Comparison of ENCODE assay signal across 14 cellular contexts in genomic region chr7:85039196-85039923, GRCh38.
DNase-seq lines count a peak whose midpoint lies in the region; ATAC-seq lines count a peak whose summit lies in the region.
"Had no signal": no experiment of that assay in that cellular context is flagged by ENCODE, and none has a peak within 500 bp of the region (broad histone marks: within the 10 kb centered on the region; RNA-seq: fewer than 3 reads in every experiment).

No MANE protein-coding gene starts in this region.

- H2BK120ac ChIP-seq in mesenchymal stem cell (ENCODE audit: low read depth, low read length): no peak overlapping the region

- DNase-seq in HUDEP-2 (lab: John Stamatoyannopoulos, UW; ENCODE audit: unreplicated experiment in 76 of 76): no peak
- no peak for DNase-seq in NCI-H748 treated with DMSO at 0.1 percent for 48 hours (lab: John Stamatoyannopoulos, UW)
- DNase-seq in mesenchymal stem cell: no peak
- no peak for DNase-seq in pons (ENCODE audit: low spot score)
- DNase-seq: GOT3, left colon, NCI-H2171 treated with DMSO at 0.1 percent for 48 hours, T1000 had no signal

- H3K27me3 ChIP-seq in mesenchymal stem cell (ENCODE audit: control insufficient read depth in 1 of 2, insufficient read depth in 1 of 2, low read length in 2 of 2): no peaks in the 10 kb centered on the region
- H3K27me3 ChIP-seq: BLaER1 treated with 17β-estradiol and CSF1 and Interleukin-3, amounts not matched to agents 10 nM and 100 nM had no signal

- H2BK5ac ChIP-seq in mesenchymal stem cell (ENCODE audit: low read depth, low read length, poor library complexity, severe bottlenecking): no peak overlapping the region

- no peak overlapping the region for H3K4me2 ChIP-seq in mesenchymal stem cell (ENCODE audit: low read length, poor library complexity, severe bottlenecking)

- WGBS in mesenchymal stem cell: 94% methylated on average over 8 of the region's 11 CpGs

- no peak overlapping the region for H3K14ac ChIP-seq in mesenchymal stem cell (ENCODE audit: low read length in 2 of 2)

- no peak overlapping the region for H3K9ac ChIP-seq in mesenchymal stem cell (ENCODE audit: low read length)
- H3K9ac ChIP-seq: BLaER1 treated with 17β-estradiol and CSF1 and Interleukin-3, amounts not matched to agents 10 nM and 100 nM had no signal

- ATAC-seq in GM18519 (IDR thresholded peaks at IDR 0.05; ENCODE audit: low FRiP score, unreplicated experiment) (peak; percentile 88), GM21390 (IDR thresholded peaks at IDR 0.05; ENCODE audit: unreplicated experiment) (peak; percentile 86), HG02973 (IDR thresholded peaks at IDR 0.05; ENCODE audit: unreplicated experiment) (peak; percentile 98), HG03575 (IDR thresholded peaks at IDR 0.05; ENCODE audit: extremely low read depth, insufficient number of reproducible peaks, low FRiP score, unreplicated experiment) (peak; percentile 90)
- ATAC-seq: K562, left colon had no signal

- H3K79me1 ChIP-seq in mesenchymal stem cell (replicated peaks; ENCODE audit: low read length, poor library complexity, severe bottlenecking): no peaks in the 10 kb centered on the region

- H3K36me3 ChIP-seq in mesenchymal stem cell (ENCODE audit: control insufficient read depth in 1 of 2, insufficient read depth in 2 of 2, low read depth in 1 of 2, low read length in 2 of 2): no peaks in the 10 kb centered on the region
- H3K36me3 ChIP-seq: BLaER1 treated with 17β-estradiol and CSF1 and Interleukin-3, amounts not matched to agents 10 nM and 100 nM had no signal

- H3K4ac ChIP-seq in mesenchymal stem cell (ENCODE audit: low read depth in 1 of 2, low read length in 2 of 2): no peak overlapping the region

- no peak overlapping the region for H2BK12ac ChIP-seq in mesenchymal stem cell (ENCODE audit: low read length in 2 of 2)

- H3K27ac ChIP-seq in mesenchymal stem cell (ENCODE audit: low read length, poor library complexity, severe bottlenecking): no peak overlapping the region
- H3K27ac ChIP-seq: BLaER1 treated with 17β-estradiol and CSF1 and Interleukin-3, amounts not matched to agents 10 nM and 100 nM had no signal

- no peak overlapping the region for H3K4me3 ChIP-seq in mesenchymal stem cell (ENCODE audit: insufficient read depth in 1 of 2, low read depth in 1 of 2, low read length in 2 of 2)
- H3K4me3 ChIP-seq: BLaER1 treated with 17β-estradiol and CSF1 and Interleukin-3, amounts not matched to agents 10 nM and 100 nM; K562 had no signal

- no peak overlapping the region for H3K18ac ChIP-seq in mesenchymal stem cell (ENCODE audit: low read depth in 1 of 2, low read length in 2 of 2)

- no peaks in the 10 kb centered on the region for H3K9me3 ChIP-seq in mesenchymal stem cell (ENCODE audit: control insufficient read depth, low read length)
- H3K9me3 ChIP-seq: BLaER1 treated with 17β-estradiol and CSF1 and Interleukin-3, amounts not matched to agents 10 nM and 100 nM had no signal

- H2BK15ac ChIP-seq in mesenchymal stem cell (ENCODE audit: low read depth, poor library complexity, severe bottlenecking): no peak overlapping the region

- no peak overlapping the region for H2AFZ ChIP-seq in mesenchymal stem cell (ENCODE audit: low read depth, low read length)

- no peak overlapping the region for H3K23ac ChIP-seq in mesenchymal stem cell (ENCODE audit: low read length in 2 of 2)

- no peak overlapping the region for H4K91ac ChIP-seq in mesenchymal stem cell (ENCODE audit: low read length)

- H2AK5ac ChIP-seq in mesenchymal stem cell (ENCODE audit: low read length, severe bottlenecking): no peak overlapping the region

- no peak overlapping the region for H4K8ac ChIP-seq in mesenchymal stem cell (ENCODE audit: low read length)

- H3K4me1 ChIP-seq in mesenchymal stem cell (ENCODE audit: control insufficient read depth, insufficient read depth, low read depth, low read length): no peaks in the 10 kb centered on the region
